In genomic region chr3:31187380-31187779, GRCh38 we compare ENCODE assay signal across 1 cellular context.
TF ChIP-seq lines count a peak whose summit lies in the region.

No MANE protein-coding gene starts in this region.

TF ChIP-seq in HepG2, 621 proteins besides CTCF, POLR2A, EP300 and RAD21 (continued from another document):
- TF ChIP-seq FUBP1 (CRISPR knock-in tag; IDR thresholded peaks at IDR 0.05; ENCODE audit: borderline replicate concordance) (no peak), ZNF256 (CRISPR knock-in tag; conservative IDR thresholded peaks at IDR 0.05) (no peak), FOXO4 (CRISPR knock-in tag; conservative IDR thresholded peaks at IDR 0.05) (no peak), XRCC5 (optimal IDR thresholded peaks at IDR 0.05; ENCODE audit: low read length) (no peak), ZNF660 (CRISPR knock-in tag; IDR thresholded peaks at IDR 0.05; ENCODE audit: borderline replicate concordance, low read depth) (no peak), ZNF263 (CRISPR knock-in tag; IDR thresholded peaks at IDR 0.05) (no peak), PRDM15 (CRISPR knock-in tag; IDR thresholded peaks at IDR 0.05) (no peak), ZNF160 (CRISPR knock-in tag; IDR thresholded peaks at IDR 0.05) (no peak), ZNF136 (CRISPR knock-in tag; IDR thresholded peaks at IDR 0.05; ENCODE audit: low read depth) (no peak), TBX2 (CRISPR knock-in tag; IDR thresholded peaks at IDR 0.05; ENCODE audit: borderline replicate concordance) (no peak), PRPF4 (IDR thresholded peaks at IDR 0.05; ENCODE audit: low read depth, low read length, poor library complexity, severe bottlenecking) (no peak), MXI1 (IDR thresholded peaks at IDR 0.05; ENCODE audit: borderline replicate concordance, low read depth, low read length) (no peak), FOSL2 (CRISPR knock-in tag; IDR thresholded peaks at IDR 0.05) (no peak), ZNF292 (CRISPR knock-in tag; IDR thresholded peaks at IDR 0.05; ENCODE audit: borderline replicate concordance, low read depth) (no peak), KDM3A (CRISPR knock-in tag; IDR thresholded peaks at IDR 0.05; ENCODE audit: low read depth) (no peak), TFDP1 (CRISPR knock-in tag; IDR thresholded peaks at IDR 0.05; ENCODE audit: borderline replicate concordance) (no peak), HMG20B (CRISPR knock-in tag; conservative IDR thresholded peaks at IDR 0.05) (no peak), FOXO1 (CRISPR knock-in tag; IDR thresholded peaks at IDR 0.05) (no peak), ZNF777 (CRISPR knock-in tag; IDR thresholded peaks at IDR 0.05) (no peak), REL (CRISPR knock-in tag; conservative IDR thresholded peaks at IDR 0.05) (no peak), FOSL1 (CRISPR knock-in tag; IDR thresholded peaks at IDR 0.05; ENCODE audit: borderline replicate concordance) (no peak), ZNF75D (CRISPR knock-in tag; IDR thresholded peaks at IDR 0.05; ENCODE audit: borderline replicate concordance) (no peak), SP2 (CRISPR knock-in tag; IDR thresholded peaks at IDR 0.05) (no peak), POGZ (CRISPR knock-in tag; IDR thresholded peaks at IDR 0.05) (peak; percentile 55; the same call in 1 of the 2 replicates)
